Comparison of ENCODE assay signal across 8 cellular contexts in the genomic region with DNA sequence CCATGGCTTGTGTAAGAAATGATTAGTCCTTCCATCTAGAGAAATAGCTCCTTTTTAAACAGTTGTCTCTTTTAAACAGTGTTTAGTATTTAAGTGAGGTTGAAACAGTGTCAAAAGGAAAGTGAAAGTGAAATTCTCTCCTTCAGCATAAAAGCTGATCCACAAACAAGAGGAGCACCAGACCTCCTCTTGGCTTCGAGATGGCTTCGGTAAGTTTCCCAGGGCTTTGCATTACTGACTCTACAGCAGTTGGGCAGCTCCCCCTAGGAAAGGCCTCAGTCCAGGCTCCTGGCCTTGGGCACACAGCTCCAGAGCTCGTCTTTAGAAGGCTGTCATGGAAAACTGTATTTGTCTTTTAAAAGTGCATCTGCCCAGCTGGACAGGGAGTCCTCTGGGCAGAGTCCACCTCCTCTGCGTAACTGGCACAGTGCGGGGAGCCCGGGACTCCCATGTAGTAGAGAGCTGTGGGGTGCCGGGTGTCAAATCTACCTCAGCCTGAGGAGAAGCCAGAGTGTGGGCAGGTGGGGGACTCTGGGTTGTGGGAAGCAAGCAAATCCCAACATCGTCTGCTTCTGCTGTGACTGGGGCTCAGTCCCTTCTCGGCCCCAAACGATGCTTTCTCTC. TPM values are rescaled to one million over a fixed set of nuclear protein-coding genes. Genes with fewer than 3 reads are reported as not detected.
A peak's percentile ranks its signal among the peaks of the same experiment; 100 is the strongest.
DNase-seq lines count a peak whose midpoint lies in the region; ATAC-seq and TF ChIP-seq lines count a peak whose summit lies in the region.

A gene with protein sequence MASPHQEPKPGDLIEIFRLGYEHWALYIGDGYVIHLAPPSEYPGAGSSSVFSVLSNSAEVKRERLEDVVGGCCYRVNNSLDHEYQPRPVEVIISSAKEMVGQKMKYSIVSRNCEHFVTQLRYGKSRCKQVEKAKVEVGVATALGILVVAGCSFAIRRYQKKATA (plus strand): TSS at position 140 of the 624 bp plus-strand sequence. CDS start 61 bp downstream, at position 201.

- no peak within 1 kb of the TSS for H3K27ac ChIP-seq in foreskin keratinocyte
- no peak within 1 kb of the TSS for H3K27ac ChIP-seq in WERI-Rb-1

- H3K36me3 ChIP-seq in GM06990 (ENCODE audit: control insufficient read depth, insufficient read depth, low read length) (no peaks in the 10 kb centered on the region), MG63 (no peaks in the 10 kb centered on the region), WERI-Rb-1 (no peaks in the 10 kb centered on the region)

- peak within 1 kb of the TSS; percentile 40 for H3K4me3 ChIP-seq in GM06990 (replicated peaks; ENCODE audit: low read depth, low read length)
- peak within 1 kb of the TSS; percentile 30 for H3K4me3 ChIP-seq in MG63
- no peak within 1 kb of the TSS for H3K4me3 ChIP-seq in WERI-Rb-1 (ENCODE audit: low read depth, low read length)

- ATAC-seq in foreskin keratinocyte, result peak; percentile 24
- ATAC-seq in omental fat pad (ENCODE audit: low FRiP score), result peak; percentile 41

- H3K9me3 ChIP-seq in MG63 (no peaks in the 10 kb centered on the region), WERI-Rb-1 (ENCODE audit: severe bottlenecking) (no peaks in the 10 kb centered on the region)

- H3K27me3 ChIP-seq in GM06990 (replicated peaks; ENCODE audit: control insufficient read depth, insufficient read depth, low read length) (no peaks in the 10 kb centered on the region), MG63 (no peaks in the 10 kb centered on the region), foreskin keratinocyte (no peaks in the 10 kb centered on the region), WERI-Rb-1 (ENCODE audit: insufficient read depth, low read depth, severe bottlenecking) (no peaks in the 10 kb centered on the region)

- DNase-seq in GM06990 (ENCODE audit: extremely low read depth, insufficient read length) (peak; percentile 29), MG63 (peak; percentile 57), foreskin keratinocyte (no peak), omental fat pad (ENCODE audit: low spot score) (no peak), WERI-Rb-1 (no peak), GF-D8 (lab: John Stamatoyannopoulos, UW) (no peak), NCI-H1048 (lab: John Stamatoyannopoulos, UW) (no peak)
- peak; percentile 72 for DNase-seq in activated effector memory CD4-positive, alpha-beta T cell treated with anti-CD3 and anti-CD28 coated beads, Interleukin-2, amount 50 U/mL, for 16 hours

- peaks cover under 1% of the 10 kb centered on the region for H3K4me1 ChIP-seq in foreskin keratinocyte

- TF ChIP-seq CTCF in GM06990 (IDR thresholded peaks at IDR 0.05; ENCODE audit: insufficient read depth, low read length, poor library complexity, severe bottlenecking) (no peak), foreskin keratinocyte (conservative IDR thresholded peaks at IDR 0.05) (no peak), omental fat pad (IDR thresholded peaks at IDR 0.05) (no peak), WERI-Rb-1 (IDR thresholded peaks at IDR 0.05; ENCODE audit: low read depth, low read length) (no peak)

RNA-seq across cellular contexts. Expression of the gene that starts here (rescaled TPM):
- total RNA-seq in MG63 (2014; rRNA removed; shearing (Covaris generic); ENCODE audit: low replicate concordance), result 33.9 and 56.1 TPM in 2 replicates
- 2.6 and 3.9 TPM in 2 replicates for total RNA-seq in foreskin keratinocyte
- 3.8 and 4.0 TPM in 2 replicates for polyA plus RNA-seq in foreskin keratinocyte
- 10 to 100 TPM; 26.3 to 91.2 (median 32.6) TPM for total RNA-seq in omental fat pad

Comparison
In these comparisons a context has a peak if more than half of its experiments do, and no peak if none do; other contexts are left out.
1. DNase-seq: peak in GM06990 (single experiment), MG63 (single experiment) and activated effector memory CD4-positive, alpha-beta T cell treated with anti-CD3 and anti-CD28 coated beads, Interleukin-2, amount 50 U/mL, for 16 hours (single experiment); none in foreskin keratinocyte (0 of 2), omental fat pad (single experiment), WERI-Rb-1 (single experiment), GF-D8 (single experiment) and NCI-H1048 (single experiment).